8 cellular contexts compared by ENCODE assay signal in genomic region chrX:66728818-66729271, GRCh38.
DNase-seq lines count a peak whose midpoint lies in the region; ATAC-seq and TF ChIP-seq lines count a peak whose summit lies in the region.

No MANE protein-coding gene starts in this region.

- H3K27ac Mint-ChIP-seq in activated naive CD8-positive, alpha-beta T cell treated with anti-CD3 and anti-CD28 coated beads, Interleukin-2, amount 50 U/mL, for 24 hours = peak overlapping the region; percentile 62

- H3K4me3 Mint-ChIP-seq in activated naive CD8-positive, alpha-beta T cell treated with anti-CD3 and anti-CD28 coated beads, Interleukin-2, amount 50 U/mL, for 24 hours = peak overlapping the region; percentile 88

- H3K27me3 Mint-ChIP-seq in activated naive CD8-positive, alpha-beta T cell treated with anti-CD3 and anti-CD28 coated beads, Interleukin-2, amount 50 U/mL, for 24 hours = peaks cover 1% of the 10 kb centered on the region

- H3K27me3 ChIP-seq in SJSA1 (replicated peaks) (no peaks in the 10 kb centered on the region), right atrium auricular region (no peaks in the 10 kb centered on the region)

- peaks cover 2% of the 10 kb centered on the region for H3K4me1 Mint-ChIP-seq in activated naive CD8-positive, alpha-beta T cell treated with anti-CD3 and anti-CD28 coated beads, Interleukin-2, amount 50 U/mL, for 24 hours

- H3K4me3 ChIP-seq in SJSA1 (peak overlapping the region; percentile 47), right atrium auricular region (peak overlapping the region; percentile 5 to 35)

- peak; percentile 60 for ATAC-seq in GM18873 (IDR thresholded peaks at IDR 0.05; ENCODE audit: low FRiP score, unreplicated experiment)
- ATAC-seq in HG03457 (IDR thresholded peaks at IDR 0.05; ENCODE audit: unreplicated experiment) = peak; percentile 59
- ATAC-seq in activated naive CD8-positive, alpha-beta T cell treated with anti-CD3 and anti-CD28 coated beads, Interleukin-2, amount 50 U/mL, for 24 hours = peak; percentile 61

- no peaks in the 10 kb centered on the region for H3K36me3 ChIP-seq in SJSA1
- no peaks in the 10 kb centered on the region for H3K36me3 ChIP-seq in right atrium auricular region

- no peak overlapping the region for H3K27ac ChIP-seq in SJSA1
- H3K27ac ChIP-seq in right atrium auricular region = no peak overlapping the region

- DNase-seq in AG20443 (ENCODE audit: low spot score) (peak; percentile 67), SJSA1 (ENCODE audit: low read depth in 1 of 2, low spot score in 2 of 2) (peak; percentile 55 to 73), right atrium auricular region (ENCODE audit: low spot score) (no peak), pulmonary artery endothelial cell (ENCODE audit: low read depth, low spot score) (peak; percentile 13), NCI-H524 treated with DMSO at 0.1 percent for 48 hours (lab: John Stamatoyannopoulos, UW) (no peak)
- peak; percentile 30 for DNase-seq in activated naive CD8-positive, alpha-beta T cell treated with anti-CD3 and anti-CD28 coated beads, Interleukin-2, amount 50 U/mL, for 24 hours

- H3K9me3 Mint-ChIP-seq in activated naive CD8-positive, alpha-beta T cell treated with anti-CD3 and anti-CD28 coated beads, Interleukin-2, amount 50 U/mL, for 24 hours = no peaks in the 10 kb centered on the region

- TF ChIP-seq CTCF in right atrium auricular region (IDR thresholded peaks at IDR 0.05) = peak; percentile 33 to 68

- H3K4me1 ChIP-seq in SJSA1 (replicated peaks) = no peaks in the 10 kb centered on the region
- no peaks in the 10 kb centered on the region for H3K4me1 ChIP-seq in right atrium auricular region

- H3K9me3 ChIP-seq in SJSA1 (replicated peaks) (no peaks in the 10 kb centered on the region), right atrium auricular region (peaks cover 0 to 4% of the 10 kb centered on the region in 2 donors)

- H3K36me3 Mint-ChIP-seq in activated naive CD8-positive, alpha-beta T cell treated with anti-CD3 and anti-CD28 coated beads, Interleukin-2, amount 50 U/mL, for 24 hours (ENCODE audit: low read depth) = no peaks in the 10 kb centered on the region

Comparison
In these comparisons a context has a peak if more than half of its experiments do, and no peak if none do; other contexts are left out.
1. DNase-seq: peak in AG20443 (single experiment), SJSA1 (2 of 2), activated naive CD8-positive, alpha-beta T cell treated with anti-CD3 and anti-CD28 coated beads, Interleukin-2, amount 50 U/mL, for 24 hours (single experiment) and pulmonary artery endothelial cell (single experiment); none in right atrium auricular region (single experiment) and NCI-H524 treated with DMSO at 0.1 percent for 48 hours (single experiment).
2. Peak in every context shown above with its lines, with median percentiles within 50 percentile points of each other: ATAC-seq.